1 cellular context compared by ENCODE assay signal in the genomic region with DNA sequence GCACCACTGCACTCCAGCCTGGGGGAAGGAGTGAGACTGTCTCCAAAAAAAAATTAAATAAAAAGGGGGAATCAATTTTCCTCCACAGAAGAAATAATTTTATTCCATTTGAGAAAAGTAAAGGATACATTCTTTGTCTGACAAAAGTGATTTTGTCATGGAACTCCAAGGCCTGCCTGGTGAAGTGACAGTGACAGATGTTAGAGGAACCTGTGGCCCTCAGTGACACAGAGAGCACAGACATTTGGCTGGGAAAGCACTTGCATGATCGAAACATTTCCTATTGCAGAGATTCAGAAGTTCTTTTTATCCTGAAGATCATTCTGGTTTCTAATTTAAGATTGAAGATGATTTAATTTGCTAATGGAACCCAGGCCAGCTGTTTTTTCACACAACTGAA.
TF ChIP-seq lines count a peak whose summit lies in the region.

No MANE protein-coding gene starts in this region.

TF ChIP-seq in WTC11, 78 proteins besides CTCF, POLR2A, EP300 and RAD21 (continued from another document):
- TF ChIP-seq PRDM15 (CRISPR knock-in tag; IDR thresholded peaks at IDR 0.05) (no peak), ZNF317 (CRISPR knock-in tag; IDR thresholded peaks at IDR 0.05; ENCODE audit: borderline replicate concordance, low read depth) (no peak), E2F4 (CRISPR knock-in tag; IDR thresholded peaks at IDR 0.05; ENCODE audit: borderline replicate concordance, low read depth) (no peak)
